In genomic region chr2:181125364-181125763, GRCh38 we compare ENCODE assay signal across 19 cellular contexts.
DNase-seq lines count a peak whose midpoint lies in the region; ATAC-seq, FAIRE-seq and TF ChIP-seq lines count a peak whose summit lies in the region.
"Had no signal": no experiment of that assay in that cellular context is flagged by ENCODE, and none has a peak within 500 bp of the region (broad histone marks: within the 10 kb centered on the region; RNA-seq: fewer than 3 reads in every experiment).

No MANE protein-coding gene starts in this region.

- DNase-seq in activated CD4-positive, alpha-beta T cell treated with anti-CD3 and anti-CD28 coated beads, Interleukin-2, amount 10 ng/mL, durations not matched to agents 24 days and 14 days: peak; percentile 73
- no peak for DNase-seq in activated CD4-positive, alpha-beta T cell treated with anti-CD3 and anti-CD28 coated beads for 4 hours
- no peak for DNase-seq in RWPE2 (ENCODE audit: low spot score)
- DNase-seq in GM12878 (ENCODE audit: low read depth, low spot score): no peak
- DNase-seq in spleen: no peak
- DNase-seq in stimulated activated CD8-positive, alpha-beta memory T cell treated with anti-CD3 and anti-CD28 coated beads, Interleukin-4, amount 100 ng/mL, for 48 hours: no peak
- DNase-seq in NCI-H82 treated with DMSO at 0.1 percent for 48 hours (lab: John Stamatoyannopoulos, UW; ENCODE audit: unreplicated experiment): no peak
- DNase-seq: activated CD8-positive, alpha-beta memory T cell treated with anti-CD3 and anti-CD28 coated beads, Interleukin-2, amount 50 U/mL, for 4 hours; GOT3; left ventricle myocardium inferior; NCI-H1417; NCI-H2171; NCI-H748 treated with DMSO at 0.1 percent for 48 hours; SK-N-SH had no signal

- H3K4me1 ChIP-seq in RWPE2 (ENCODE audit: insufficient read depth, poor library complexity, severe bottlenecking) (peaks cover 17% of the 10 kb centered on the region), GM12878 (ENCODE audit: control insufficient read depth, insufficient read depth, low read length) (peaks cover 14% of the 10 kb centered on the region), spleen (peaks cover 0 to 36% (median 10%) of the 10 kb centered on the region in 6 donors)
- H3K4me1 ChIP-seq: gastroesophageal sphincter, left ventricle myocardium inferior had no signal

- intact Hi-C loops in activated CD4-positive, alpha-beta T cell treated with anti-CD3 and anti-CD28 coated beads, Interleukin-2, amount 10 ng/mL, durations not matched to agents 24 days and 14 days (cut with micrococcal nuclease): loop anchor here (2.0 kb wide), 2 partner anchors 39 to 71 kb away; no protein-coding TSS in a partner anchor
- intact Hi-C loops in GM12878 (cut with micrococcal nuclease; ENCODE audit: unreplicated experiment): loop anchor here (5.0 kb wide), 1 partner anchor 112 kb away; no protein-coding TSS in a partner anchor
- intact Hi-C loops in spleen (cut with DNase I; ENCODE audit: low total_unique reads): no loop called here

- SMC1A ChIA-PET in GM12878 (lab: Charles Lee; ENCODE audit: uncharacterized antibody, unreplicated experiment): interaction anchor here (1.0 to 4.5 kb wide), 8 partner anchors 14 to 180 kb away, joined by 3 to 30 read pairs (median 3); no protein-coding TSS in a partner anchor

- H3K9me3 Mint-ChIP-seq in activated CD4-positive, alpha-beta T cell treated with anti-CD3 and anti-CD28 coated beads, Interleukin-2, amount 10 ng/mL, durations not matched to agents 24 days and 14 days: peaks cover 11% of the 10 kb centered on the region

- no peak; the same call in 2 of the 3 replicates for ATAC-seq in RWPE2 (ENCODE audit: low read depth)
- no peak for ATAC-seq in GM12878
- ATAC-seq in esophagus mucosa: no peak
- ATAC-seq: gastroesophageal sphincter had no signal

- no TSS peak for BruUV-seq in GM12878 (replicated peaks; lab: Mats Ljungman, UMichigan)

- H3K27me3 Mint-ChIP-seq in activated CD4-positive, alpha-beta T cell treated with anti-CD3 and anti-CD28 coated beads, Interleukin-2, amount 10 ng/mL, durations not matched to agents 24 days and 14 days: no peaks in the 10 kb centered on the region

- in situ Hi-C loops in GM12878 (cut with MboI): no loop called here

- H3K9me3 ChIP-seq in RWPE2 (ENCODE audit: severe bottlenecking) (peaks cover 2% of the 10 kb centered on the region), GM12878 (replicated peaks; ENCODE audit: control insufficient read depth, insufficient read depth, low read length) (no peaks in the 10 kb centered on the region; the same call in 1 of the 3 replicates), spleen (peaks cover 0 to 3% (median 0%) of the 10 kb centered on the region in 8 donors)
- H3K9me3 ChIP-seq: gastroesophageal sphincter, left ventricle myocardium inferior, SK-N-SH had no signal

- H3K36me3 ChIP-seq in RWPE2 (ENCODE audit: low read depth) (no peaks in the 10 kb centered on the region), GM12878 (ENCODE audit: control insufficient read depth in 2 of 2, insufficient read depth in 2 of 2, low read length in 1 of 2) (no peaks in the 10 kb centered on the region), spleen (no peaks in the 10 kb centered on the region)
- H3K36me3 ChIP-seq: gastroesophageal sphincter, left ventricle myocardium inferior had no signal

- H3K79me2 ChIP-seq in GM12878 (ENCODE audit: control insufficient read depth, insufficient read depth, low read length): no peaks in the 10 kb centered on the region

- no peak overlapping the region for H3K9ac ChIP-seq in GM12878 (ENCODE audit: control insufficient read depth, insufficient read depth, low read length)
- H3K9ac ChIP-seq: SK-N-SH had no signal

- H3K4me3 ChIP-seq in RWPE2 (ENCODE audit: severe bottlenecking): no peak overlapping the region
- peak overlapping the region; percentile 26 for H3K4me3 ChIP-seq in GM12878
- no peak overlapping the region for H3K4me3 ChIP-seq in spleen
- H3K4me3 ChIP-seq: gastroesophageal sphincter, left ventricle myocardium inferior, smooth muscle cell had no signal

- WGBS in GM12878 (ENCODE audit: insufficient coverage, insufficient replicate concordance, low lambda C conversion rate, missing lambda C conversion rate): 88% methylated on average over 2 of the region's 2 CpGs
- WGBS in spleen, 5 donors: 71 to 86% (median 76%) methylated on average over 2 of the region's 2 CpGs

- no peak overlapping the region for H2AFZ ChIP-seq in GM12878 (ENCODE audit: control insufficient read depth, low read depth, low read length)

- H3K27ac ChIP-seq in RWPE2 (ENCODE audit: poor library complexity, severe bottlenecking) (peak overlapping the region; percentile 74), GM12878 (ENCODE audit: control insufficient read depth, insufficient read depth) (0 out of 2 replicates have a peak overlapping the region, but pooled peaks have one; percentile 2), spleen (peak overlapping the region; percentile 2 to 84 (median 72))
- H3K27ac ChIP-seq: gastroesophageal sphincter, left ventricle myocardium inferior, VCaP had no signal

- RAD21 ChIA-PET in GM12878 (lab: Charles Lee; ENCODE audit: unreplicated experiment): interaction anchor here (1.1 to 2.1 kb wide), 3 partner anchors 13 to 135 kb away, joined by 3 to 12 read pairs (median 4); no protein-coding TSS in a partner anchor

- no peaks in the 10 kb centered on the region for H4K20me1 ChIP-seq in GM12878 (ENCODE audit: control insufficient read depth, insufficient read depth)

- no peak for TF ChIP-seq EP300 in GM12878 (IDR thresholded peaks at IDR 0.05; ENCODE audit: borderline replicate concordance in 1 of 2, control insufficient read depth in 1 of 2, low read depth in 2 of 2, low read length in 2 of 2)

- TF ChIP-seq RAD21 in GM12878 (IDR thresholded peaks at IDR 0.05; ENCODE audit: insufficient read depth, low read depth, low read length): no peak

- H3K27me3 ChIP-seq in RWPE2 (ENCODE audit: insufficient read depth, poor library complexity, severe bottlenecking) (no peaks in the 10 kb centered on the region), GM12878 (replicated peaks in 1 of 2; ENCODE audit: control insufficient read depth in 2 of 2, insufficient read depth in 2 of 2, low read length in 1 of 2) (no peaks in the 10 kb centered on the region; a peak in 1 of 4 replicates), spleen (replicated peaks in 1 of 7) (no peaks in the 10 kb centered on the region)
- H3K27me3 ChIP-seq: gastroesophageal sphincter had no signal

- H3K27ac Mint-ChIP-seq in activated CD4-positive, alpha-beta T cell treated with anti-CD3 and anti-CD28 coated beads, Interleukin-2, amount 10 ng/mL, durations not matched to agents 24 days and 14 days: peak overlapping the region; percentile 90

- FAIRE-seq in GM12878 (lab: Jason Lieb, UNC): no peak
- FAIRE-seq: A204.1 had no signal

- H3K36me3 Mint-ChIP-seq in activated CD4-positive, alpha-beta T cell treated with anti-CD3 and anti-CD28 coated beads, Interleukin-2, amount 10 ng/mL, durations not matched to agents 24 days and 14 days (ENCODE audit: low read depth): peaks cover 22% of the 10 kb centered on the region

- no peak for TF ChIP-seq POLR2A in GM12878 (IDR thresholded peaks at IDR 0.05; ENCODE audit: low read depth, low read length)
- no peak for TF ChIP-seq POLR2A in spleen (IDR thresholded peaks at IDR 0.05)

- no peak for TF ChIP-seq CTCF in RWPE2 (IDR thresholded peaks at IDR 0.05; ENCODE audit: poor library complexity, severe bottlenecking)
- no peak for TF ChIP-seq CTCF in GM12878 (IDR thresholded peaks at IDR 0.05 in 2 of 3, conservative IDR thresholded peaks at IDR 0.05 in 1 of 3; ENCODE audit: control insufficient read depth in 2 of 3, extremely low read depth in 1 of 3, insufficient read depth in 1 of 3, low read depth in 3 of 3, low read length in 3 of 3)
- TF ChIP-seq CTCF in spleen (IDR thresholded peaks at IDR 0.05 in 8 of 11, conservative IDR thresholded peaks at IDR 0.05 in 3 of 11): no peak

- 0 out of 2 replicates have a peak overlapping the region, but pooled peaks have one; percentile 26 for H3K4me2 ChIP-seq in GM12878 (ENCODE audit: control insufficient read depth, insufficient read depth)
- H3K4me2 ChIP-seq: SK-N-SH, smooth muscle cell had no signal

- H3K4me1 Mint-ChIP-seq in activated CD4-positive, alpha-beta T cell treated with anti-CD3 and anti-CD28 coated beads, Interleukin-2, amount 10 ng/mL, durations not matched to agents 24 days and 14 days: peaks cover 57% of the 10 kb centered on the region

- CTCF ChIA-PET in GM12878 (lab: Yijun Ruan, JAX): interaction anchor here (0.6 to 2.5 kb wide), 9 partner anchors 10 to 799 kb away, joined by 3 to 15 read pairs (median 3); no protein-coding TSS in a partner anchor

- POLR2A ChIA-PET in GM12878 (lab: Charles Lee): interaction anchor here (0.8 to 1.1 kb wide), 2 partner anchors 9 to 188 kb away, joined by 3 read pairs; no protein-coding TSS in a partner anchor

- H3K4me3 Mint-ChIP-seq in activated CD4-positive, alpha-beta T cell treated with anti-CD3 and anti-CD28 coated beads, Interleukin-2, amount 10 ng/mL, durations not matched to agents 24 days and 14 days: peak overlapping the region; percentile 70

TF ChIP-seq in GM12878, 131 proteins besides CTCF, POLR2A, EP300 and RAD21:
- no peak for TF ChIP-seq RFX5 (IDR thresholded peaks at IDR 0.05; ENCODE audit: low read depth, low read length)

Comparison
In these comparisons a context has a peak if more than half of its experiments do, and no peak if none do; other contexts are left out.
1. H3K27ac ChIP-seq: peak in every context shown above with its lines; median percentile 74 in RWPE2; 72 in spleen; 2 in GM12878.